19 cellular contexts compared by ENCODE assay signal in the genomic region with DNA sequence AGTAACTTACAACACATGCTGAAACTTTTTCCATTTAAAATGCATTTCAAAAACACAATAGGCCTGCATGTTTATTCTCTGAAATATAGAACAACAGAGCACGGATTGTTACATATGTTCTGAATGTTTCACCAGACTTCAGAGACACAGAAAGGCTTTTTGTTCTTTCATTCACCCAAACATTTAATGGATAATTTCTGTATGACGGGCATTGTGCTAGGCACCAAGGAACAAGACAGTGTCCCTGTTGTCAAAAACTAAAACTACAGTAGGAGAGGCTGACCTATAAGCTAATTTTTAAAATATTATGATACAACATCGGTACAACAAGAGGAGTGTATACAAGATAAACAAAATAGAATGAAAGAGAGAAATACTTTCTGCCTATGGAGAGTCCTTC.
"Had no signal": no experiment of that assay in that cellular context is flagged by ENCODE, and none has a peak within 500 bp of the region (broad histone marks: within the 10 kb centered on the region; RNA-seq: fewer than 3 reads in every experiment).

No MANE protein-coding gene starts in this region.

- H3K4me2 ChIP-seq: hepatocyte had no signal

- H3K27me3 ChIP-seq: esophagus muscularis mucosa, gastroesophageal sphincter, hepatocyte, thyroid gland, upper lobe of left lung, uterus had no signal

- H3K27ac ChIP-seq: epithelial cell of prostate, esophagus muscularis mucosa, gastroesophageal sphincter, hepatocyte, parathyroid adenoma, psoas muscle, suprapubic skin, thyroid gland, upper lobe of left lung, uterus had no signal

- H3K36me3 Mint-ChIP-seq: natural killer cell treated with Interleukin-12 subunit alpha and Interleukin-12 subunit beta and Interleukin-15 and Interleukin-18, amount 100 ng/mL, for 72 hours had no signal

- H3K4me1 ChIP-seq: parathyroid adenoma, psoas muscle, suprapubic skin, thyroid gland, upper lobe of left lung, uterus had no signal

- ATAC-seq: gastroesophageal sphincter; left colon; natural killer cell treated with Interleukin-12 subunit alpha and Interleukin-12 subunit beta and Interleukin-15 and Interleukin-18, amount 100 ng/mL, for 72 hours; psoas muscle had no signal

- DNase-seq: effector memory CD4-positive, alpha-beta T cell; left colon; mammary epithelial cell; psoas muscle; retina; small intestine; stimulated activated CD4-positive, alpha-beta T cell treated with anti-CD3 and anti-CD28 coated beads, Interleukin-2, amount 100 ng/mL, for 48 hours; stimulated activated naive CD4-positive, alpha-beta T cell treated with Interleukin-2 at 50 U/mL for 16 hours; thyroid gland; upper lobe of left lung; uterus had no signal

- H3K4me3 ChIP-seq: esophagus muscularis mucosa, gastroesophageal sphincter, hepatocyte, psoas muscle, suprapubic skin, thyroid gland, upper lobe of left lung, uterus had no signal

- H3K9me3 ChIP-seq: esophagus muscularis mucosa, gastroesophageal sphincter, psoas muscle, suprapubic skin, thyroid gland, upper lobe of left lung, uterus had no signal

- H2AFZ ChIP-seq: hepatocyte, parathyroid adenoma had no signal

- H3K79me2 ChIP-seq: hepatocyte, parathyroid adenoma had no signal

- H3K27ac Mint-ChIP-seq: mesothelial cell of epicardium; natural killer cell treated with Interleukin-12 subunit alpha and Interleukin-12 subunit beta and Interleukin-15 and Interleukin-18, amount 100 ng/mL, for 72 hours had no signal

- H3K4me3 Mint-ChIP-seq: mesothelial cell of epicardium; natural killer cell treated with Interleukin-12 subunit alpha and Interleukin-12 subunit beta and Interleukin-15 and Interleukin-18, amount 100 ng/mL, for 72 hours had no signal

- H3K9ac ChIP-seq: parathyroid adenoma had no signal

- H3K36me3 ChIP-seq: esophagus muscularis mucosa, gastroesophageal sphincter, suprapubic skin, thyroid gland, upper lobe of left lung, uterus had no signal
